In genomic region chr13:42594577-42595571, GRCh38 we compare ENCODE assay signal across 8 cellular contexts. TPM values are rescaled to one million over a fixed set of nuclear protein-coding genes. Genes with fewer than 3 reads are reported as not detected.
DNase-seq lines count a peak whose midpoint lies in the region; ATAC-seq and TF ChIP-seq lines count a peak whose summit lies in the region.

No MANE protein-coding gene starts in this region.

- H3K4me1 Mint-ChIP-seq in activated naive CD4-positive, alpha-beta T cell treated with anti-CD3 and anti-CD28 coated beads, Interleukin-2, amount 10 ng/mL, durations not matched to agents 7 days and 5 days, result no peaks in the 10 kb centered on the region
- H3K4me1 Mint-ChIP-seq in glutamatergic neuron (ENCODE audit: low read depth, unreplicated experiment) (no peaks in the 10 kb centered on the region), progenitor cell of endocrine pancreas (ENCODE audit: low read depth) (peaks cover 3% of the 10 kb centered on the region)

- H3K9me3 Mint-ChIP-seq in activated naive CD4-positive, alpha-beta T cell treated with anti-CD3 and anti-CD28 coated beads, Interleukin-2, amount 10 ng/mL, durations not matched to agents 7 days and 5 days, result no peaks in the 10 kb centered on the region
- H3K9me3 Mint-ChIP-seq in glutamatergic neuron (ENCODE audit: unreplicated experiment) (no peaks in the 10 kb centered on the region), progenitor cell of endocrine pancreas (ENCODE audit: low read depth) (no peaks in the 10 kb centered on the region)

- H3K36me3 Mint-ChIP-seq in activated naive CD4-positive, alpha-beta T cell treated with anti-CD3 and anti-CD28 coated beads, Interleukin-2, amount 10 ng/mL, durations not matched to agents 7 days and 5 days, result no peaks in the 10 kb centered on the region
- H3K36me3 Mint-ChIP-seq in glutamatergic neuron (ENCODE audit: unreplicated experiment), result no peaks in the 10 kb centered on the region
- H3K36me3 Mint-ChIP-seq in progenitor cell of endocrine pancreas (ENCODE audit: insufficient read depth), result no peaks in the 10 kb centered on the region

- no peak overlapping the region for H3K4me3 Mint-ChIP-seq in activated naive CD4-positive, alpha-beta T cell treated with anti-CD3 and anti-CD28 coated beads, Interleukin-2, amount 10 ng/mL, durations not matched to agents 7 days and 5 days
- H3K4me3 Mint-ChIP-seq in glutamatergic neuron (ENCODE audit: unreplicated experiment), result no peak overlapping the region
- no peak overlapping the region for H3K4me3 Mint-ChIP-seq in progenitor cell of endocrine pancreas (ENCODE audit: low read depth)

- H3K27me3 Mint-ChIP-seq in activated naive CD4-positive, alpha-beta T cell treated with anti-CD3 and anti-CD28 coated beads, Interleukin-2, amount 10 ng/mL, durations not matched to agents 7 days and 5 days, result peaks cover 30% of the 10 kb centered on the region
- peaks cover 2% of the 10 kb centered on the region for H3K27me3 Mint-ChIP-seq in glutamatergic neuron (ENCODE audit: unreplicated experiment)
- H3K27me3 Mint-ChIP-seq in progenitor cell of endocrine pancreas, result peaks cover 7% of the 10 kb centered on the region

- ATAC-seq in GM18520 (IDR thresholded peaks at IDR 0.05; ENCODE audit: unreplicated experiment), result no peak

- peak; percentile 91 for TF ChIP-seq CTCF in glutamatergic neuron (IDR thresholded peaks at IDR 0.05; ENCODE audit: partially characterized antibody, unreplicated experiment)
- TF ChIP-seq CTCF in progenitor cell of endocrine pancreas (IDR thresholded peaks at IDR 0.05; ENCODE audit: unreplicated experiment), result peak; percentile 90

- DNase-seq in activated gamma-delta T cell treated with Interleukin-2 at 50 U/mL for 16 hours (peak; percentile 34), activated gamma-delta T cell (lab: John Stamatoyannopoulos, UW) (no peak), LHCN-M2 (ENCODE audit: low read depth) (peak; percentile 70), RPMI8226 (peak; percentile 67), glutamatergic neuron (peak; percentile 49), progenitor cell of endocrine pancreas (ENCODE audit: low spot score, unreplicated experiment) (peak; percentile 25)
- DNase-seq in activated naive CD4-positive, alpha-beta T cell treated with anti-CD3 and anti-CD28 coated beads, Interleukin-2, amount 10 ng/mL, durations not matched to agents 7 days and 5 days, result peak; percentile 61

- H3K27ac Mint-ChIP-seq in activated naive CD4-positive, alpha-beta T cell treated with anti-CD3 and anti-CD28 coated beads, Interleukin-2, amount 10 ng/mL, durations not matched to agents 7 days and 5 days, result no peak overlapping the region
- no peak overlapping the region for H3K27ac Mint-ChIP-seq in glutamatergic neuron (ENCODE audit: unreplicated experiment)
- H3K27ac Mint-ChIP-seq in progenitor cell of endocrine pancreas, result no peak overlapping the region

- CTCF ChIA-PET in activated naive CD4-positive, alpha-beta T cell treated with anti-CD3 and anti-CD28 coated beads, Interleukin-2, amount 10 ng/mL, durations not matched to agents 7 days and 5 days (lab: Charles Lee), result interaction anchor here (0.8 to 1.9 kb wide), 12 partner anchors 9 to 1210 kb away, joined by 3 to 11 read pairs (median 3); no protein-coding TSS in a partner anchor

RNA-seq across cellular contexts. Expression of gene TNFSF11, which starts 20.9 kb away (rescaled TPM):
- total RNA-seq in LHCN-M2 (2014; rRNA removed), result not detected in 2 replicates
- not detected for polyA plus RNA-seq in LHCN-M2 (2012)
- not detected for total RNA-seq in glutamatergic neuron (ENCODE audit: unreplicated experiment)
- not detected in 2 replicates for total RNA-seq in progenitor cell of endocrine pancreas
